In the genomic region with DNA sequence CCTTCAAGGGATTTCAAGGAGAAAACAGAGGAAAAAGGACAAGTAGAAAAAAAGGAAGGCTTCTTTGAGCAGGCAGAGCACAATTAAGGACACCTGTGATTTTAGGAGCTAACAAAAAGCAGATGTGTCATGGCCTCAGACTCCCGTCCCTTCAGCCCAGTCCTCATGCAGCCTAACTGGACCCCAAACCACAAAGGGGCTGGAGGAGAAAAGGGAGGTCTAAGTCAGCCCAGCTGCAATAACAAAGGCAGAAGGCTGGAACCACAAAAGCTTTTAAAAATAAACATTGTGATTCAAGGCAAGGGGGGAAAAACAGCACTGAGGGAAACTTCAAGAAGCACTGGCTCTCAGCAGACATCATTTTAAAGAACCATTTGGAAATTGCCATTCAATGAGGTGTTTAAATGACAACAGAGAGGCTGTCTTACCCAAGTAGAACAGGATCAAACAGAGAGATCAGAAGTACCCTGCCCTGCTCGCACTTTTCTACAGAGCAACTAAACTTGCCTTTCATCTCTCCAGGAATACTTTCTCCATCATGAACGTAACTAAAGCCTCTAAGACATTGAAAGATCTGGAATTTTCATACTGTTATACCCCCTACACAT, we compare ENCODE assay signal across 12 cellular contexts.
DNase-seq lines count a peak whose midpoint lies in the region; ATAC-seq lines count a peak whose summit lies in the region.
"Had no signal": no experiment of that assay in that cellular context is flagged by ENCODE, and none has a peak within 500 bp of the region (broad histone marks: within the 10 kb centered on the region; RNA-seq: fewer than 3 reads in every experiment).

No MANE protein-coding gene starts in this region.

- H3K27ac ChIP-seq in HUES48 (ENCODE audit: low read depth, low read length) = peak overlapping the region; percentile 97
- H3K27ac ChIP-seq in mesenchymal stem cell (ENCODE audit: low read length, poor library complexity, severe bottlenecking) = peak overlapping the region; percentile 88
- no peak overlapping the region for H3K27ac ChIP-seq in aorta (ENCODE audit: low read depth in 1 of 2, low read length in 2 of 2)
- H3K27ac ChIP-seq: VCaP had no signal

- H3K9me3 ChIP-seq in HUES48 (ENCODE audit: control insufficient read depth, insufficient read depth, low read length) (no peaks in the 10 kb centered on the region), mesenchymal stem cell (ENCODE audit: control insufficient read depth, low read length) (peaks cover 7% of the 10 kb centered on the region), aorta (ENCODE audit: control insufficient read depth, low read length) (peaks cover 4% of the 10 kb centered on the region)
- H3K9me3 ChIP-seq: HAP-1 had no signal

- no peak overlapping the region for H4K91ac ChIP-seq in mesenchymal stem cell (ENCODE audit: low read length)

- H3K4me2 ChIP-seq in mesenchymal stem cell (ENCODE audit: low read length, poor library complexity, severe bottlenecking) = peak overlapping the region; percentile 9

- WGBS in mesenchymal stem cell = 40% methylated on average over 3 of the region's 3 CpGs
- WGBS in aorta, 2 donors = 72 to 76% methylated on average over 3 of the region's 3 CpGs

- H2AFZ ChIP-seq in mesenchymal stem cell (ENCODE audit: low read depth, low read length) = no peak overlapping the region

- no peak overlapping the region for H2BK15ac ChIP-seq in mesenchymal stem cell (ENCODE audit: low read depth, poor library complexity, severe bottlenecking)

- H3K9ac ChIP-seq in HUES48 (ENCODE audit: low read depth, low read length) (peak overlapping the region; percentile 34; the same call in 1 of the 2 replicates), mesenchymal stem cell (ENCODE audit: low read length) (no peak overlapping the region)

- H3K23ac ChIP-seq in mesenchymal stem cell (ENCODE audit: low read length in 2 of 2) = no peak overlapping the region

- no peak for ATAC-seq in HG02884 (IDR thresholded peaks at IDR 0.05; ENCODE audit: unreplicated experiment)
- no peak for ATAC-seq in aorta (ENCODE audit: low FRiP score)
- ATAC-seq: stimulated activated naive B cell treated with anti-CD40 and anti-IgM and Interleukin-4, amounts not matched to agents 10 μg/mL and 1 μg/mL and 100 μg/mL, for 72 hours had no signal

- H3K14ac ChIP-seq in mesenchymal stem cell (ENCODE audit: low read length in 2 of 2) = no peak overlapping the region

- H3K4ac ChIP-seq in mesenchymal stem cell (ENCODE audit: low read depth in 1 of 2, low read length in 2 of 2) = peak overlapping the region in 1 of 2 experiments; percentile 41

- H3K36me3 ChIP-seq in HUES48 (ENCODE audit: control insufficient read depth, insufficient read depth, low read length) (no peaks in the 10 kb centered on the region), mesenchymal stem cell (ENCODE audit: control insufficient read depth in 1 of 2, insufficient read depth in 2 of 2, low read depth in 1 of 2, low read length in 2 of 2) (no peaks in the 10 kb centered on the region), aorta (ENCODE audit: control insufficient read depth in 1 of 2, insufficient read depth in 2 of 2, low read length in 1 of 2) (peaks cover 0 to 3% of the 10 kb centered on the region in 2 donors)
- H3K36me3 ChIP-seq: HAP-1 had no signal

- 0 out of 2 replicates have a peak overlapping the region, but pooled peaks have one; percentile 5 for H3K4me3 ChIP-seq in HUES48 (ENCODE audit: low read depth, low read length)
- H3K4me3 ChIP-seq in mesenchymal stem cell (ENCODE audit: insufficient read depth in 1 of 2, low read depth in 1 of 2, low read length in 2 of 2) = no peak overlapping the region
- no peak overlapping the region for H3K4me3 ChIP-seq in aorta (ENCODE audit: low read length in 2 of 2)
- H3K4me3 ChIP-seq: HAP-1 had no signal

- no peak overlapping the region for H2AK5ac ChIP-seq in mesenchymal stem cell (ENCODE audit: low read length, severe bottlenecking)

- intact Hi-C loops in aorta (cut with DNase I) = no loop called here

- H2BK120ac ChIP-seq in mesenchymal stem cell (ENCODE audit: low read depth, low read length) = peak overlapping the region; percentile 56

- no peak overlapping the region for H2BK12ac ChIP-seq in mesenchymal stem cell (ENCODE audit: low read length in 2 of 2)

- no peaks in the 10 kb centered on the region for H3K27me3 ChIP-seq in HUES48 (ENCODE audit: control insufficient read depth, insufficient read depth, low read length)
- no peaks in the 10 kb centered on the region for H3K27me3 ChIP-seq in mesenchymal stem cell (ENCODE audit: control insufficient read depth in 1 of 2, insufficient read depth in 1 of 2, low read length in 2 of 2)
- H3K27me3 ChIP-seq in aorta (ENCODE audit: control insufficient read depth in 1 of 2, insufficient read depth in 2 of 2, low read length in 1 of 2) = no peaks in the 10 kb centered on the region

- H4K8ac ChIP-seq in mesenchymal stem cell (ENCODE audit: low read length) = no peak overlapping the region

- DNase-seq in AG08395 (ENCODE audit: low spot score) = peak; percentile 22
- DNase-seq in dedifferentiated amniotic fluid mesenchymal stem cell (ENCODE audit: extremely low spot score) = peak; percentile 57
- peak; percentile 73 for DNase-seq in mesenchymal stem cell
- DNase-seq in aorta = no peak
- DNase-seq in NCI-H1092 (lab: John Stamatoyannopoulos, UW) = no peak
- no peak for DNase-seq in NK-92 (lab: John Stamatoyannopoulos, UW; ENCODE audit: unreplicated experiment)
- DNase-seq: hippocampal formation; stimulated activated naive B cell treated with anti-CD40 and anti-IgM and Interleukin-4, amounts not matched to agents 10 μg/mL and 1 μg/mL and 100 μg/mL, for 72 hours had no signal

- H3K4me1 ChIP-seq in HUES48 (ENCODE audit: control insufficient read depth, insufficient read depth, low read length) (peaks cover 22% of the 10 kb centered on the region), mesenchymal stem cell (ENCODE audit: control insufficient read depth, insufficient read depth, low read depth, low read length) (peaks cover 12% of the 10 kb centered on the region), aorta (ENCODE audit: control insufficient read depth in 1 of 2, insufficient read depth in 2 of 2, low read length in 2 of 2) (no peaks in the 10 kb centered on the region)
- H3K4me1 ChIP-seq: HAP-1 had no signal

- no peak overlapping the region for H3K18ac ChIP-seq in mesenchymal stem cell (ENCODE audit: low read depth in 1 of 2, low read length in 2 of 2)

- H2BK5ac ChIP-seq in mesenchymal stem cell (ENCODE audit: low read depth, low read length, poor library complexity, severe bottlenecking) = no peak overlapping the region

- peaks cover 28% of the 10 kb centered on the region for H3K79me1 ChIP-seq in mesenchymal stem cell (replicated peaks; ENCODE audit: low read length, poor library complexity, severe bottlenecking)

Comparison
In these comparisons a context has a peak if more than half of its experiments do, and no peak if none do; other contexts are left out.
1. DNase-seq: peak in AG08395 (single experiment), dedifferentiated amniotic fluid mesenchymal stem cell (single experiment) and mesenchymal stem cell (single experiment); none in aorta (0 of 2), NCI-H1092 (single experiment) and NK-92 (single experiment).
2. H3K27ac ChIP-seq: peak in HUES48 (single experiment) and mesenchymal stem cell (single experiment); none in aorta (0 of 2).